ENCODE assay signal across 22 cellular contexts in genomic region chr13:91212229-91212628, GRCh38.
"Had no signal": no experiment of that assay in that cellular context is flagged by ENCODE, and none has a peak within 500 bp of the region (broad histone marks: within the 10 kb centered on the region; RNA-seq: fewer than 3 reads in every experiment).

No MANE protein-coding gene starts in this region.

- ATAC-seq: activated T-cell treated with anti-CD3 and anti-CD28 coated beads, Interleukin-2, amount 50 U/mL, for 4 hours; esophagus mucosa; gastroesophageal sphincter; heart right ventricle had no signal

- H3K27me3 ChIP-seq: breast epithelium, gastroesophageal sphincter had no signal

- H3K27ac ChIP-seq: adrenal gland, gastroesophageal sphincter, heart right ventricle, left ventricle myocardium inferior, VCaP had no signal

- H3K9me3 Mint-ChIP-seq: activated T-cell treated with anti-CD3 and anti-CD28 coated beads, Interleukin-2, amount 50 U/mL, for 4 hours had no signal

- H3K9me3 ChIP-seq: adrenal gland, breast epithelium had no signal

- H3K4me3 Mint-ChIP-seq: activated T-cell treated with anti-CD3 and anti-CD28 coated beads, Interleukin-2, amount 50 U/mL, for 4 hours; immature natural killer cell had no signal

- H3K36me3 ChIP-seq: adrenal gland, breast epithelium, gastroesophageal sphincter, heart right ventricle, left ventricle myocardium inferior had no signal

- DNase-seq: activated CD4-positive, alpha-beta T cell treated with anti-CD3 and anti-CD28 coated beads, Interleukin-2, amount 50 U/mL, for 1 hour; activated CD4-positive, CD25-positive, alpha-beta regulatory T cell treated with anti-CD3 and anti-CD28 coated beads, Interleukin-2, amount 50 U/mL, for 72 hours; activated CD8-positive, alpha-beta memory T cell treated with anti-CD3 and anti-CD28 coated beads, Interleukin-2, amount 50 U/mL, for 4 hours; activated effector memory CD4-positive, alpha-beta T cell treated with Interleukin-2 at 50 U/mL for 16 hours; activated naive CD4-positive, alpha-beta T cell treated with anti-CD3 and anti-CD28 coated beads, Interleukin-2, amount 50 U/mL, for 16 hours; activated T-cell treated with anti-CD3 and anti-CD28 coated beads, Interleukin-2, amount 50 U/mL, for 4 hours; adrenal gland; cerebellar nuclear complex; cortex of kidney; heart right ventricle; immature natural killer cell; kidney glomerular epithelial cell; left ventricle myocardium inferior; mammary epithelial cell; occipital lobe; stimulated activated CD4-positive, alpha-beta T cell treated with anti-CD3 and anti-CD28 coated beads, Interleukin-1b, Interleukin-23, amount 100 ng/mL, for 48 hours; stimulated activated CD8-positive, alpha-beta memory T cell treated with anti-CD3 and anti-CD28 coated beads, Interleukin-4, amount 100 ng/mL, for 48 hours; stimulated activated naive CD4-positive, alpha-beta T cell had no signal

- H3K36me3 Mint-ChIP-seq: immature natural killer cell had no signal

- H3K4me1 ChIP-seq: adrenal gland, breast epithelium, gastroesophageal sphincter, heart right ventricle, left ventricle myocardium inferior had no signal

- H3K27ac Mint-ChIP-seq: immature natural killer cell had no signal

- H3K4me3 ChIP-seq: adrenal gland, breast epithelium, gastroesophageal sphincter, heart right ventricle, left ventricle myocardium inferior had no signal
